Comparison of ENCODE assay signal across 21 cellular contexts in genomic region chr7:114484226-114484625, GRCh38.
"Had no signal": no experiment of that assay in that cellular context is flagged by ENCODE, and none has a peak within 500 bp of the region (broad histone marks: within the 10 kb centered on the region; RNA-seq: fewer than 3 reads in every experiment).

No MANE protein-coding gene starts in this region.

- H3K4me2 ChIP-seq: hepatocyte had no signal

- H3K4me1 ChIP-seq: heart left ventricle, left lung, lower lobe of right lung had no signal

- H3K36me3 ChIP-seq: esophagus muscularis mucosa, gastroesophageal sphincter, heart left ventricle, left lung, lower lobe of right lung had no signal

- FAIRE-seq: endometrium, keratinocyte had no signal

- H3K27ac ChIP-seq: coronary artery, esophagus muscularis mucosa, foreskin keratinocyte, gastroesophageal sphincter, heart left ventricle, hepatocyte, left lung, lower lobe of right lung had no signal

- DNase-seq: cerebellar nuclear complex; effector CD8-positive, alpha-beta T cell; effector memory CD8-positive, alpha-beta T cell; endodermal cell; foreskin keratinocyte; heart left ventricle; hypothalamus; immature natural killer cell; left cardiac atrium; left lung; left ventricle myocardium superior; lower lobe of right lung; mesenchymal stem cell; midbrain; naive thymus-derived CD4-positive, alpha-beta T cell had no signal

- H3K79me2 ChIP-seq: hepatocyte had no signal

- H3K4me3 ChIP-seq: coronary artery, esophagus muscularis mucosa, gastroesophageal sphincter, heart left ventricle, hepatocyte, left lung, lower lobe of right lung had no signal

- ATAC-seq: effector memory CD8-positive, alpha-beta T cell; foreskin keratinocyte; gastroesophageal sphincter; heart left ventricle; left cardiac atrium; left lung; left ventricle myocardium superior; lower lobe of right lung; naive thymus-derived CD4-positive, alpha-beta T cell had no signal

- H3K27me3 ChIP-seq: esophagus muscularis mucosa, foreskin keratinocyte, gastroesophageal sphincter, heart left ventricle, hepatocyte, left lung had no signal
